ENCODE assay signal across 8 cellular contexts in genomic region chr18:62717059-62717849, GRCh38. TPM values are rescaled to one million over a fixed set of nuclear protein-coding genes. Genes with fewer than 3 reads are reported as not detected.
DNase-seq lines count a peak whose midpoint lies in the region; ATAC-seq and TF ChIP-seq lines count a peak whose summit lies in the region.

No MANE protein-coding gene starts in this region.

- DNase-seq in cardiac muscle cell (ENCODE audit: low read depth in 1 of 2, low spot score in 1 of 2) (peak; percentile 15 to 49), Right ventricle myocardium superior (no peak), NCI-H748 treated with DMSO at 0.1 percent for 48 hours (lab: John Stamatoyannopoulos, UW) (peak; percentile 87), midbrain (lab: John Stamatoyannopoulos, UW) (peak; percentile 63)
- peak; percentile 43 for DNase-seq in activated CD4-positive, alpha-beta memory T cell treated with anti-CD3 and anti-CD28 coated beads, Interleukin-2, amount 10 ng/mL, durations not matched to agents 7 days and 5 days
- DNase-seq in effector memory CD8-positive, alpha-beta T cell, result peak in 2 of 3 experiments; percentile 8 to 12

- peak overlapping the region; percentile 44 to 87 (median 60) for H3K9ac ChIP-seq in subcutaneous abdominal adipose tissue (ENCODE audit: low read length in 5 of 5)

- intact Hi-C loops in Right ventricle myocardium superior (cut with DNase I), result no loop called here

- H3K27ac ChIP-seq in cardiac muscle cell (no peak overlapping the region), subcutaneous abdominal adipose tissue (ENCODE audit: low read depth, low read length) (peak overlapping the region; percentile 58)

- H3K36me3 ChIP-seq in cardiac muscle cell (no peaks in the 10 kb centered on the region), subcutaneous abdominal adipose tissue (ENCODE audit: control insufficient read depth in 5 of 5, insufficient read depth in 5 of 5, low read length in 5 of 5) (no peaks in the 10 kb centered on the region)

- H3K4me3 Mint-ChIP-seq in activated CD4-positive, alpha-beta memory T cell treated with anti-CD3 and anti-CD28 coated beads, Interleukin-2, amount 10 ng/mL, durations not matched to agents 7 days and 5 days, result peak overlapping the region; percentile 74
- H3K4me3 Mint-ChIP-seq in effector memory CD8-positive, alpha-beta T cell, result peak overlapping the region; percentile 74 to 80

- peaks cover 12% of the 10 kb centered on the region for H3K27me3 Mint-ChIP-seq in activated CD4-positive, alpha-beta memory T cell treated with anti-CD3 and anti-CD28 coated beads, Interleukin-2, amount 10 ng/mL, durations not matched to agents 7 days and 5 days
- no peaks in the 10 kb centered on the region for H3K27me3 Mint-ChIP-seq in effector memory CD8-positive, alpha-beta T cell

- H3K4me1 ChIP-seq in cardiac muscle cell (ENCODE audit: low read depth) (peaks cover 23% of the 10 kb centered on the region), subcutaneous abdominal adipose tissue (ENCODE audit: control insufficient read depth in 5 of 5, insufficient read depth in 5 of 5, low read length in 5 of 5) (peaks cover 7 to 50% (median 36%) of the 10 kb centered on the region in 5 donors)

- H3K4me1 Mint-ChIP-seq in activated CD4-positive, alpha-beta memory T cell treated with anti-CD3 and anti-CD28 coated beads, Interleukin-2, amount 10 ng/mL, durations not matched to agents 7 days and 5 days, result peaks cover 41% of the 10 kb centered on the region
- peaks cover 18 to 29% of the 10 kb centered on the region in 2 donors for H3K4me1 Mint-ChIP-seq in effector memory CD8-positive, alpha-beta T cell (ENCODE audit: low read depth in 2 of 2)

- POLR2A ChIA-PET in activated CD4-positive, alpha-beta memory T cell treated with anti-CD3 and anti-CD28 coated beads, Interleukin-2, amount 10 ng/mL, durations not matched to agents 7 days and 5 days (lab: Charles Lee), result interaction anchor here (0.6 to 1.7 kb wide), 6 partner anchors 10 to 236 kb away, joined by 3 to 6 read pairs (median 4); partner anchors contain the start of gene ZCCHC2

- peak overlapping the region; percentile 60 for H3K27ac Mint-ChIP-seq in activated CD4-positive, alpha-beta memory T cell treated with anti-CD3 and anti-CD28 coated beads, Interleukin-2, amount 10 ng/mL, durations not matched to agents 7 days and 5 days
- peak overlapping the region; percentile 41 to 72 for H3K27ac Mint-ChIP-seq in effector memory CD8-positive, alpha-beta T cell

- H3K9me3 Mint-ChIP-seq in activated CD4-positive, alpha-beta memory T cell treated with anti-CD3 and anti-CD28 coated beads, Interleukin-2, amount 10 ng/mL, durations not matched to agents 7 days and 5 days, result no peaks in the 10 kb centered on the region
- H3K9me3 Mint-ChIP-seq in effector memory CD8-positive, alpha-beta T cell, result no peaks in the 10 kb centered on the region

- CTCF ChIA-PET in activated CD4-positive, alpha-beta memory T cell treated with anti-CD3 and anti-CD28 coated beads, Interleukin-2, amount 10 ng/mL, durations not matched to agents 7 days and 5 days (lab: Charles Lee), result interaction anchor here (0.6 to 5.5 kb wide), 4 partner anchors 196 to 296 kb away, joined by 3 to 55 read pairs (median 26); no protein-coding TSS in a partner anchor

- TF ChIP-seq CTCF in cardiac muscle cell (IDR thresholded peaks at IDR 0.05; ENCODE audit: low read depth, low read length), result no peak

- ATAC-seq in Right ventricle myocardium superior (ENCODE audit: poor library complexity), result no peak
- peak; percentile 9 for ATAC-seq in effector memory CD8-positive, alpha-beta T cell (replicated peaks)
- ATAC-seq in GM19035 (IDR thresholded peaks at IDR 0.05; ENCODE audit: unreplicated experiment), result no peak

- H3K9me3 ChIP-seq in cardiac muscle cell (ENCODE audit: low read depth) (no peaks in the 10 kb centered on the region), subcutaneous abdominal adipose tissue (ENCODE audit: control insufficient read depth in 5 of 5, low read length in 5 of 5) (no peaks in the 10 kb centered on the region)

- peaks cover 4% of the 10 kb centered on the region for H3K36me3 Mint-ChIP-seq in activated CD4-positive, alpha-beta memory T cell treated with anti-CD3 and anti-CD28 coated beads, Interleukin-2, amount 10 ng/mL, durations not matched to agents 7 days and 5 days (ENCODE audit: low read depth)
- peaks cover 12% of the 10 kb centered on the region for H3K36me3 Mint-ChIP-seq in effector memory CD8-positive, alpha-beta T cell (ENCODE audit: insufficient read depth)

- H3K4me3 ChIP-seq in cardiac muscle cell (peak overlapping the region; percentile 76), subcutaneous abdominal adipose tissue (ENCODE audit: low read depth in 1 of 5, low read length in 5 of 5) (peak overlapping the region; percentile 83 to 91 (median 85))

- no peaks in the 10 kb centered on the region for H3K27me3 ChIP-seq in cardiac muscle cell
- H3K27me3 ChIP-seq in subcutaneous abdominal adipose tissue (ENCODE audit: control insufficient read depth in 5 of 5, insufficient read depth in 4 of 5, low read length in 5 of 5), result peaks cover 0 to 3% (median 0%) of the 10 kb centered on the region in 5 donors

RNA-seq across cellular contexts. Expression of gene PHLPP1, which starts 1.9 kb away (rescaled TPM):
- total RNA-seq in cardiac muscle cell, result 13.6 and 25.8 TPM in 2 replicates
- polyA plus RNA-seq in cardiac muscle cell, result 6.3 and 11.3 TPM in 2 replicates
- 6.2 TPM for total RNA-seq in Right ventricle myocardium superior
- total RNA-seq in activated CD4-positive, alpha-beta memory T cell treated with anti-CD3 and anti-CD28 coated beads, Interleukin-2, amount 10 ng/mL, durations not matched to agents 7 days and 5 days, result 1 to 10 TPM; 8.1 to 8.9 TPM
